Comparison of ENCODE assay signal across 17 cellular contexts in the genomic region with DNA sequence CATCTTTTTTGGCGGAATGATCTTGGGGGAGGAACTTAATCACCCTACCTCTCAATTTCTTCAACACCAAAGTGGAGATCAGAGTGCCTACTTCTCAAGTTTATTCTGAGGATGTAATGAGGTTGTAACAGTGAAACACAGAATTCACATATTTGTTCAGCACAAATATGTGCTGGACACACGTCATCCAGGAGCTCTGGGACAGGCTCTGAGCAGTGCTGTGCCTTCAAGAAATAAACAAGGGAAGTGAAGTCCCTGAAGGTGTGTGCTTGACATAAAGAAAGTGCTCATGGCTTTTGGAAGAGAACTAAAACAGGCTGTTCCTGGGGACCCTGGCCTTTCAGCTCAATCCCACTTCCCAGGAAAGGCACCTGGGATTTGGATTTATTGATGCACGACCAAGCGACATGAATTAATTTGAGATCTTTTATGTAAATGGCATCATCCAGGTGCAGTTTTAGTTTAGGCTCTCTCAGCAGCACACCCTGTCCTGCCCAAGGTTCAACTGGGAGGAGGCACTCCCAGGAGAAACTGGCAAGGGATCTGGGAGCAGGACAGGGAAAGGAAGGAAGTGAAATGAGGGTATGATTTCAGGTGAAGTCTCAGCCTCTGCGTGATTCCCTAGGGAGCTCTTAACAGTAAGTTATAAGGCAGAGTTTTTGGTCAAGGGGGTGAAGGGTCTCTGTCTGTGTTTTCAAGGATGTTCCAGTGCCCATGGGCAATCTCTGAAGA.
DNase-seq lines count a peak whose midpoint lies in the region; ATAC-seq, FAIRE-seq and TF ChIP-seq lines count a peak whose summit lies in the region.
"Had no signal": no experiment of that assay in that cellular context is flagged by ENCODE, and none has a peak within 500 bp of the region (broad histone marks: within the 10 kb centered on the region; RNA-seq: fewer than 3 reads in every experiment).

No MANE protein-coding gene starts in this region.

- 91% methylated on average over 5 of the region's 5 CpGs for WGBS in mammary epithelial cell (ENCODE audit: low coverage, missing lambda C conversion rate)

- H3K9me3 ChIP-seq in mammary epithelial cell (replicated peaks; ENCODE audit: insufficient read depth, low read length) (no peaks in the 10 kb centered on the region), PC-3 (ENCODE audit: low read length) (no peaks in the 10 kb centered on the region), lower lobe of right lung (no peaks in the 10 kb centered on the region)
- H3K9me3 ChIP-seq: HAP-1 had no signal

- H3K4me1 ChIP-seq in mammary epithelial cell (ENCODE audit: insufficient read depth, low read length) (peaks cover 44% of the 10 kb centered on the region), PC-3 (ENCODE audit: insufficient read depth, low read length) (peaks cover 67% of the 10 kb centered on the region), lower lobe of right lung (no peaks in the 10 kb centered on the region)
- H3K4me1 ChIP-seq: HAP-1 had no signal

- H3K4me3 Mint-ChIP-seq in MCF 10A (ENCODE audit: unreplicated experiment): no peak overlapping the region
- H3K4me3 Mint-ChIP-seq: CD4-positive, alpha-beta T cell had no signal

- DNase-seq in MCF 10A (ENCODE audit: unreplicated experiment) (no peak), mammary epithelial cell (no peak), PC-3 (no peak), lower lobe of right lung (no peak), urothelium cell line (ENCODE audit: low spot score) (no peak), DMS79 treated with DMSO at 0.1 percent for 48 hours (lab: John Stamatoyannopoulos, UW) (no peak)
- DNase-seq: CD4-positive, alpha-beta T cell; GDM1; NCI-H1417 treated with DMSO at 0.1 percent for 48 hours; NCI-H1930; NCI-H524 treated with DMSO at 0.1 percent for 48 hours; T-helper 1 cell had no signal

- no peaks in the 10 kb centered on the region for H3K9me2 ChIP-seq in PC-3 (replicated peaks; ENCODE audit: low read length)

- in situ Hi-C loops in mammary epithelial cell (cut with MboI; ENCODE audit: low sequenced_read_pairs in 2 of 2): no loop called here

- dilution Hi-C loops in mammary epithelial cell (cut with HindIII; ENCODE audit: low sequenced_read_pairs): no loop called here

- FAIRE-seq in urothelium cell line (lab: Jason Lieb, UNC): no peak
- FAIRE-seq: GM12878 had no signal

- no peak for TF ChIP-seq CTCF in MCF 10A (IDR thresholded peaks at IDR 0.05; ENCODE audit: unreplicated experiment)
- no peak for TF ChIP-seq CTCF in mammary epithelial cell (conservative IDR thresholded peaks at IDR 0.05 in 1 of 2, IDR thresholded peaks at IDR 0.05 in 1 of 2; ENCODE audit: extremely low read depth in 1 of 2, insufficient read depth in 1 of 2, low read depth in 1 of 2, low read length in 2 of 2)
- TF ChIP-seq CTCF in PC-3 (conservative IDR thresholded peaks at IDR 0.05; ENCODE audit: low read depth, low read length): no peak
- TF ChIP-seq CTCF in lower lobe of right lung (IDR thresholded peaks at IDR 0.05): no peak

- H4K20me1 ChIP-seq in mammary epithelial cell (ENCODE audit: insufficient read depth, low read length): no peaks in the 10 kb centered on the region
- no peaks in the 10 kb centered on the region for H4K20me1 ChIP-seq in PC-3 (ENCODE audit: low read length)

- no peaks in the 10 kb centered on the region for H3K27me3 ChIP-seq in mammary epithelial cell (ENCODE audit: insufficient read depth, low read length)
- no peaks in the 10 kb centered on the region for H3K27me3 ChIP-seq in PC-3 (ENCODE audit: low read length)
- no peaks in the 10 kb centered on the region for H3K27me3 ChIP-seq in lower lobe of right lung (ENCODE audit: low read depth)

- H2AFZ ChIP-seq in mammary epithelial cell (ENCODE audit: low read depth, low read length): no peak overlapping the region
- no peak overlapping the region for H2AFZ ChIP-seq in PC-3 (ENCODE audit: low read length)

- POLR2A ChIA-PET in MCF 10A (lab: Yijun Ruan, JAX) (interaction anchor here (0.6 to 3.2 kb wide), 13 partner anchors 9 to 1249 kb away, joined by 3 to 27 read pairs (median 3); no protein-coding TSS in a partner anchor), PC-3 (lab: Charles Lee; ENCODE audit: unreplicated experiment) (no interaction called here)

- H3K4me1 Mint-ChIP-seq in MCF 10A (ENCODE audit: insufficient read depth, unreplicated experiment): peaks cover 42% of the 10 kb centered on the region

- H3K27ac ChIP-seq in mammary epithelial cell (ENCODE audit: insufficient read depth, low read depth, low read length) (no peak overlapping the region), PC-3 (ENCODE audit: low read length) (no peak overlapping the region), lower lobe of right lung (no peak overlapping the region)
- H3K27ac ChIP-seq: SK-N-MC had no signal

- H3K27ac Mint-ChIP-seq in MCF 10A (ENCODE audit: low read depth, unreplicated experiment): peak overlapping the region; percentile 93
- H3K27ac Mint-ChIP-seq: CD4-positive, alpha-beta T cell had no signal

- H3F3A ChIP-seq in PC-3 (ENCODE audit: low read length, unreplicated experiment): peaks cover 22% of the 10 kb centered on the region

- no peak overlapping the region for H3K9ac ChIP-seq in mammary epithelial cell (ENCODE audit: insufficient read depth, low read length)
- H3K9ac ChIP-seq in PC-3 (ENCODE audit: low read length): no peak overlapping the region

- CTCF ChIA-PET in MCF 10A (lab: Yijun Ruan, JAX): interaction anchor here (0.6 to 3.8 kb wide), 14 partner anchors 9 to 1206 kb away, joined by 3 to 38 read pairs (median 4); no protein-coding TSS in a partner anchor
- CTCF ChIA-PET in mammary epithelial cell (lab: Charles Lee; ENCODE audit: low non-redundant PET): no interaction called here
- CTCF ChIA-PET in PC-3 (lab: Charles Lee): no interaction called here

- H3K4me3 ChIP-seq in mammary epithelial cell (replicated peaks in 1 of 3; ENCODE audit: insufficient read depth in 1 of 3, low read depth in 2 of 3, low read length in 3 of 3) (no peak overlapping the region), PC-3 (ENCODE audit: low read length) (no peak overlapping the region), lower lobe of right lung (no peak overlapping the region)
- H3K4me3 ChIP-seq: GM12878, HAP-1, SK-N-MC had no signal

- BruUV-seq in MCF 10A (replicated peaks; lab: Mats Ljungman, UMichigan) (no TSS peak), mammary epithelial cell (replicated peaks; lab: Mats Ljungman, UMichigan) (no TSS peak), PC-3 (replicated peaks; lab: Mats Ljungman, UMichigan) (no TSS peak)

- H3K9me3 Mint-ChIP-seq in MCF 10A (ENCODE audit: unreplicated experiment): no peaks in the 10 kb centered on the region
- H3K9me3 Mint-ChIP-seq: CD4-positive, alpha-beta T cell had no signal

- H3K27me3 Mint-ChIP-seq in MCF 10A (ENCODE audit: insufficient read depth, unreplicated experiment): no peaks in the 10 kb centered on the region
- H3K27me3 Mint-ChIP-seq: CD4-positive, alpha-beta T cell had no signal

- intact Hi-C loops in MCF 10A (cut with micrococcal nuclease) (loop anchor here (10.0 kb wide), 1 partner anchor 771 kb away; no protein-coding TSS in a partner anchor), mammary epithelial cell (cut with micrococcal nuclease) (loop anchor here (10.0 kb wide), 1 partner anchor 391 kb away; no protein-coding TSS in a partner anchor), PC-3 (cut with micrococcal nuclease) (no loop called here), lower lobe of right lung (cut with DNase I) (no loop called here)

- H3K4me2 ChIP-seq in mammary epithelial cell (ENCODE audit: insufficient read depth, low read depth, low read length): no peak overlapping the region
- peak overlapping the region; percentile 36 for H3K4me2 ChIP-seq in PC-3 (ENCODE audit: low read length)

- no peaks in the 10 kb centered on the region for H3K79me2 ChIP-seq in mammary epithelial cell (ENCODE audit: insufficient read depth, low read length)
- H3K79me2 ChIP-seq in PC-3 (ENCODE audit: low read length): no peaks in the 10 kb centered on the region

- ATAC-seq in PC-3 (no peak), lower lobe of right lung (peak; percentile 71 to 75), GM19455 (IDR thresholded peaks at IDR 0.05; ENCODE audit: unreplicated experiment) (no peak)
- ATAC-seq: GM12878, Right ventricle myocardium inferior had no signal

- H3K36me3 Mint-ChIP-seq in MCF 10A (ENCODE audit: insufficient read depth, unreplicated experiment): peaks cover 9% of the 10 kb centered on the region

- H3K36me3 ChIP-seq in mammary epithelial cell (ENCODE audit: insufficient read depth, low read length) (no peaks in the 10 kb centered on the region), PC-3 (ENCODE audit: low read depth, low read length) (no peaks in the 10 kb centered on the region), lower lobe of right lung (no peaks in the 10 kb centered on the region)
- H3K36me3 ChIP-seq: HAP-1 had no signal

Comparison
In these comparisons a context has a peak if more than half of its experiments do, and no peak if none do; other contexts are left out.
1. ATAC-seq: peak in lower lobe of right lung (2 of 2); none in PC-3 (single experiment) and GM19455 (single experiment).
2. intact Hi-C loops: an anchor here in MCF 10A (10.0 kb wide) and mammary epithelial cell (10.0 kb wide); none called in PC-3 and lower lobe of right lung.